Comparison of ENCODE assay signal across 8 cellular contexts in genomic region chr19:19032420-19033175, GRCh38. TPM values are rescaled to one million over a fixed set of nuclear protein-coding genes. Genes with fewer than 3 reads are reported as not detected.
DNase-seq lines count a peak whose midpoint lies in the region; ATAC-seq and TF ChIP-seq lines count a peak whose summit lies in the region.

No MANE protein-coding gene starts in this region.

- H3K9me3 ChIP-seq in CD4-positive, CD25-positive, alpha-beta regulatory T cell (ENCODE audit: control insufficient read depth in 2 of 2, low read length in 2 of 2): no peaks in the 10 kb centered on the region

- peak overlapping the region; percentile 51 for H3K4me3 ChIP-seq in CD4-positive, CD25-positive, alpha-beta regulatory T cell (ENCODE audit: low read depth, low read length)

- peaks cover 17% of the 10 kb centered on the region for H3K36me3 Mint-ChIP-seq in CD4-positive, CD25-positive, alpha-beta regulatory T cell
- H3K36me3 Mint-ChIP-seq in IgD-negative memory B cell (peaks cover 2% of the 10 kb centered on the region), neural crest cell (ENCODE audit: low read depth) (peaks cover 28% of the 10 kb centered on the region)

- peak; percentile 25 to 89 (median 55) for DNase-seq in CD4-positive, CD25-positive, alpha-beta regulatory T cell
- DNase-seq in RPMI7951 (ENCODE audit: low read depth): peak; percentile 98
- peak; percentile 6 for DNase-seq in activated effector memory CD4-positive, alpha-beta T cell treated with Interleukin-2 at 50 U/mL for 16 hours
- peak; percentile 54 to 70 for DNase-seq in foreskin keratinocyte
- DNase-seq in neural crest cell (ENCODE audit: low read depth, low spot score): peak; percentile 86
- peak; percentile 77 to 87 for DNase-seq in stimulated activated naive CD8-positive, alpha-beta T cell treated with anti-CD3 and anti-CD28 coated beads, Interleukin-15, amount 100 ng/mL, for 72 hours

- H3K4me3 Mint-ChIP-seq in CD4-positive, CD25-positive, alpha-beta regulatory T cell: peak overlapping the region; percentile 82 to 96 (median 94)
- H3K4me3 Mint-ChIP-seq in IgD-negative memory B cell: peak overlapping the region; percentile 88 to 96 (median 94)
- H3K4me3 Mint-ChIP-seq in neural crest cell: peak overlapping the region; percentile 98
- H3K4me3 Mint-ChIP-seq in stimulated activated naive CD8-positive, alpha-beta T cell treated with anti-CD3 and anti-CD28 coated beads, Interleukin-15, amount 100 ng/mL, for 72 hours: peak overlapping the region; percentile 94 to 99

- peak overlapping the region; percentile 88 for H3K27ac ChIP-seq in CD4-positive, CD25-positive, alpha-beta regulatory T cell (ENCODE audit: insufficient read depth, low read length, poor library complexity, severe bottlenecking)
- H3K27ac ChIP-seq in foreskin keratinocyte: peak overlapping the region; percentile 66

- peaks cover 26% of the 10 kb centered on the region for H3K4me1 ChIP-seq in CD4-positive, CD25-positive, alpha-beta regulatory T cell (ENCODE audit: control insufficient read depth, insufficient read depth, low read length, poor library complexity, severe bottlenecking)
- no peaks in the 10 kb centered on the region for H3K4me1 ChIP-seq in foreskin keratinocyte

- H3K27ac Mint-ChIP-seq in CD4-positive, CD25-positive, alpha-beta regulatory T cell: peak overlapping the region; percentile 69 to 94 (median 92)
- H3K27ac Mint-ChIP-seq in IgD-negative memory B cell (peak overlapping the region; percentile 69 to 96 (median 87)), neural crest cell (ENCODE audit: unreplicated experiment) (peak overlapping the region; percentile 55)
- H3K27ac Mint-ChIP-seq in stimulated activated naive CD8-positive, alpha-beta T cell treated with anti-CD3 and anti-CD28 coated beads, Interleukin-15, amount 100 ng/mL, for 72 hours: peak overlapping the region; percentile 98

- H3K27me3 Mint-ChIP-seq in CD4-positive, CD25-positive, alpha-beta regulatory T cell: no peaks in the 10 kb centered on the region
- H3K27me3 Mint-ChIP-seq in IgD-negative memory B cell (no peaks in the 10 kb centered on the region), neural crest cell (ENCODE audit: low read depth) (peaks cover 2% of the 10 kb centered on the region)
- H3K27me3 Mint-ChIP-seq in stimulated activated naive CD8-positive, alpha-beta T cell treated with anti-CD3 and anti-CD28 coated beads, Interleukin-15, amount 100 ng/mL, for 72 hours: no peaks in the 10 kb centered on the region

- peak; percentile 7 to 12 for ATAC-seq in CD4-positive, CD25-positive, alpha-beta regulatory T cell (ENCODE audit: low read depth in 2 of 2)
- ATAC-seq in GM21381 (IDR thresholded peaks at IDR 0.05; ENCODE audit: unreplicated experiment): peak; percentile 6
- peak; percentile 33 for ATAC-seq in foreskin keratinocyte
- ATAC-seq in stimulated activated naive CD8-positive, alpha-beta T cell treated with anti-CD3 and anti-CD28 coated beads, Interleukin-15, amount 100 ng/mL, for 72 hours: peak; percentile 74

- H3K4me1 Mint-ChIP-seq in CD4-positive, CD25-positive, alpha-beta regulatory T cell: peaks cover 5 to 47% (median 17%) of the 10 kb centered on the region in 4 donors
- H3K4me1 Mint-ChIP-seq in IgD-negative memory B cell: peaks cover 19 to 33% (median 23%) of the 10 kb centered on the region in 3 donors
- peaks cover 28% of the 10 kb centered on the region for H3K4me1 Mint-ChIP-seq in neural crest cell
- H3K4me1 Mint-ChIP-seq in stimulated activated naive CD8-positive, alpha-beta T cell treated with anti-CD3 and anti-CD28 coated beads, Interleukin-15, amount 100 ng/mL, for 72 hours: peaks cover 39% of the 10 kb centered on the region

- H3K36me3 ChIP-seq in CD4-positive, CD25-positive, alpha-beta regulatory T cell (ENCODE audit: control insufficient read depth, insufficient read depth, low read length): peaks cover 15% of the 10 kb centered on the region

- no peaks in the 10 kb centered on the region for H3K27me3 ChIP-seq in CD4-positive, CD25-positive, alpha-beta regulatory T cell (ENCODE audit: control insufficient read depth, insufficient read depth, low read length)
- H3K27me3 ChIP-seq in foreskin keratinocyte: no peaks in the 10 kb centered on the region

- no peak for TF ChIP-seq CTCF in foreskin keratinocyte (conservative IDR thresholded peaks at IDR 0.05)
- TF ChIP-seq CTCF in neural crest cell (conservative IDR thresholded peaks at IDR 0.05): no peak

- no peaks in the 10 kb centered on the region for H3K9me3 Mint-ChIP-seq in CD4-positive, CD25-positive, alpha-beta regulatory T cell
- H3K9me3 Mint-ChIP-seq in IgD-negative memory B cell (no peaks in the 10 kb centered on the region), neural crest cell (no peaks in the 10 kb centered on the region)
- H3K9me3 Mint-ChIP-seq in stimulated activated naive CD8-positive, alpha-beta T cell treated with anti-CD3 and anti-CD28 coated beads, Interleukin-15, amount 100 ng/mL, for 72 hours: no peaks in the 10 kb centered on the region

RNA-seq across cellular contexts. Expression of gene SUGP2, which starts 0.7 kb away (rescaled TPM):
- total RNA-seq in CD4-positive, CD25-positive, alpha-beta regulatory T cell: 131 TPM
- 1 to 10 TPM; 6.2 to 9.7 (median 7.8) TPM for polyA plus RNA-seq in CD4-positive, CD25-positive, alpha-beta regulatory T cell
- polyA plus RNA-seq in IgD-negative memory B cell: 11.8 TPM
- 34.2 and 35.4 TPM in 2 replicates for total RNA-seq in RPMI7951 (2014; rRNA removed; shearing (Covaris generic))
- 49.0 and 50.2 TPM in 2 replicates for total RNA-seq in foreskin keratinocyte
- polyA plus RNA-seq in foreskin keratinocyte: 35.5 and 37.5 TPM in 2 replicates
- 149 and 160 TPM in 2 replicates for total RNA-seq in neural crest cell

RNA-seq across cellular contexts. Expression of gene ARMC6, which starts 0.8 kb away (rescaled TPM):
- total RNA-seq in CD4-positive, CD25-positive, alpha-beta regulatory T cell: 14.2 TPM
- polyA plus RNA-seq in CD4-positive, CD25-positive, alpha-beta regulatory T cell: 10 to 100 TPM; 23.7 to 36.5 (median 31.8) TPM
- 27.9 TPM for polyA plus RNA-seq in IgD-negative memory B cell
- 46.2 and 54.1 TPM in 2 replicates for total RNA-seq in RPMI7951 (2014; rRNA removed; shearing (Covaris generic))
- 48.3 and 52.6 TPM in 2 replicates for total RNA-seq in foreskin keratinocyte
- polyA plus RNA-seq in foreskin keratinocyte: 43.4 and 53.1 TPM in 2 replicates
- 52.5 and 57.9 TPM in 2 replicates for total RNA-seq in neural crest cell

RNA-seq across cellular contexts. Expression of gene SLC25A42, which starts 31.2 kb away (rescaled TPM):
- total RNA-seq in CD4-positive, CD25-positive, alpha-beta regulatory T cell: 32.2 TPM
- polyA plus RNA-seq in CD4-positive, CD25-positive, alpha-beta regulatory T cell: 10 to 100 TPM; 10.4 to 24.0 (median 16.2) TPM
- polyA plus RNA-seq in IgD-negative memory B cell (35.9 TPM), foreskin keratinocyte (2.3 and 2.6 TPM in 2 replicates)
- 5.9 and 6.2 TPM in 2 replicates for total RNA-seq in RPMI7951 (2014; rRNA removed; shearing (Covaris generic))
- total RNA-seq in foreskin keratinocyte (2.6 and 2.7 TPM in 2 replicates), neural crest cell (10.5 and 11.1 TPM in 2 replicates)

Comparison
In these comparisons a context has a peak if more than half of its experiments do, and no peak if none do; other contexts are left out.
1. Peak in every context shown above with its lines: DNase-seq, ATAC-seq, H3K4me3 ChIP-seq and H3K27ac ChIP-seq.
2. ATAC-seq: peak in every context shown above with its lines; median percentile 74 in stimulated activated naive CD8-positive, alpha-beta T cell treated with anti-CD3 and anti-CD28 coated beads, Interleukin-15, amount 100 ng/mL, for 72 hours; 33 in foreskin keratinocyte; 10 in CD4-positive, CD25-positive, alpha-beta regulatory T cell; 6 in GM21381.
3. DNase-seq: peak in every context shown above with its lines; median percentile 98 in RPMI7951; 86 in neural crest cell; 82 in stimulated activated naive CD8-positive, alpha-beta T cell treated with anti-CD3 and anti-CD28 coated beads, Interleukin-15, amount 100 ng/mL, for 72 hours; 62 in foreskin keratinocyte; 55 in CD4-positive, CD25-positive, alpha-beta regulatory T cell; 6 in activated effector memory CD4-positive, alpha-beta T cell treated with Interleukin-2 at 50 U/mL for 16 hours.